ENCODE assay signal across 24 cellular contexts in the genomic region with DNA sequence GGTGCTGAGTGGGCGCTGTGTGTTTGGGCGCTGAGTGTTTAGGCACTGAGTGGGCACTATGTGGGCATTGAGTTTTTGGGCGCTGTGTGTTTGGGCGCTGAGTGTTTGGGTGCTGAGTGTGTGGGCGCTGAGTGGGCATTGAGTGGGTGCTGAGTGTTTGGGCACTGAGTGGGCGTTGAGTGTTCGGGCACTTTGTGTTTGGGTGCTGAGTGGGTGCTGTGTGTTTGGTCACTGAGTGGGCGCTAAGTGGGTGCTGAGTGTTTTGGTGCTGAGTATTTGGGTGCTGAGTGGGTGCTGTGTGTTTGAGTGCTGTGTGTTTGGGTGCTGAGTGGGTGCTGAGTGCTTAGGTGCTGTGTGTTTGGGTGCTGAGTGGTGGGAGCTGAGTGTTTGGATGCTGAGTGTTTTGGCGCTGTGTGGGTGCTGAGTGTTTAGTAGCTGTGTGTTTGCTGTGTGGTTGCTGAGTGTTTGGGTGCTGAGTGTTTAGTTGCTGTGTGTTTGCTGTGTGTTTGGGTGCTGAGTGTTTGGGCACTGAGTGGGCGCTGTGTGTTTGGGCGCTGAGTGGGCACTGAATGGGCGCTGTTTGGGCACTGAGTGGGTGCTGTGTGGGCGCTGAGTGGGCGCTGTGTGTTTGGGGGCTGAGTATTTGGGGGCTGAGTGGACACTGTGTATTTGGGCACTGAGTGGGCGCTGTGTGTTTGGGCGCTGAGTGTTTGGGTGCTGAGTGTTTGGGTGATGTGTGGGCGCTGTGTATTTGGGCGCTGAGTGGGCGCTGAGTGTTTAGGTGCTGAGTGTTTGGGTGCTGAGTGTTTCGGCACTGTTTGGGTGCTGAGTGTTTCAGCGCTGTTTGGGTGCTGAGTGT. TPM values are rescaled to one million over a fixed set of nuclear protein-coding genes. Genes with fewer than 3 reads are reported as not detected.
"Had no signal": no experiment of that assay in that cellular context is flagged by ENCODE, and none has a peak within 500 bp of the region (broad histone marks: within the 10 kb centered on the region; RNA-seq: fewer than 3 reads in every experiment).

No MANE protein-coding gene starts in this region.

- H3K9me3 ChIP-seq: mucosa of descending colon, thoracic aorta, upper lobe of left lung had no signal

- H3K4me1 Mint-ChIP-seq: activated B cell treated with CpG ODN at 0.5 μM for 24 hours; activated naive CD8-positive, alpha-beta T cell treated with anti-CD3 and anti-CD28 coated beads, Interleukin-2, amount 10 ng/mL, durations not matched to agents 7 days and 5 days; immature natural killer cell had no signal

- H3K4me3 Mint-ChIP-seq: activated B cell treated with CpG ODN at 0.5 μM for 24 hours; activated naive CD4-positive, alpha-beta T cell treated with anti-CD3 and anti-CD28 coated beads for 36 hours; activated naive CD8-positive, alpha-beta T cell treated with anti-CD3 and anti-CD28 coated beads, Interleukin-2, amount 10 ng/mL, durations not matched to agents 7 days and 5 days; activated T-cell treated with anti-CD3 and anti-CD28 coated beads, Interleukin-2, amount 50 U/mL, for 4 hours; brain; immature natural killer cell; nephron progenitor cell; T-helper 1 cell treated with Interleukin-12 subunit alpha and Interleukin-12 subunit beta and Interleukin-4 antibody, amounts not matched to agents 30 μg/mL and 1 μg/mL, for 36 hours had no signal

- H3K27me3 Mint-ChIP-seq: activated B cell treated with CpG ODN at 0.5 μM for 24 hours; activated naive CD8-positive, alpha-beta T cell treated with anti-CD3 and anti-CD28 coated beads, Interleukin-2, amount 10 ng/mL, durations not matched to agents 7 days and 5 days had no signal

- H3K36me3 Mint-ChIP-seq: activated naive CD8-positive, alpha-beta T cell treated with anti-CD3 and anti-CD28 coated beads, Interleukin-2, amount 10 ng/mL, durations not matched to agents 7 days and 5 days; immature natural killer cell had no signal

- ATAC-seq: activated T-cell treated with anti-CD3 and anti-CD28 coated beads, Interleukin-2, amount 50 U/mL, for 4 hours; mucosa of descending colon had no signal

- H3K27me3 ChIP-seq: upper lobe of left lung had no signal

- H3K4me3 ChIP-seq: mucosa of descending colon, thoracic aorta, upper lobe of left lung had no signal

- DNase-seq: activated B cell treated with CpG ODN at 0.5 μM for 24 hours; activated CD4-positive, alpha-beta T cell treated with anti-CD3 and anti-CD28 coated beads for 4 hours; activated CD4-positive, alpha-beta T cell treated with anti-CD3 and anti-CD28 coated beads, Interleukin-2, amount 50 U/mL, for 48 hours; activated CD8-positive, alpha-beta memory T cell treated with anti-CD3 and anti-CD28 coated beads, Interleukin-2, amount 50 U/mL, for 48 hours; activated naive CD4-positive, alpha-beta T cell treated with anti-CD3 and anti-CD28 coated beads for 36 hours; activated naive CD8-positive, alpha-beta T cell treated with anti-CD3 and anti-CD28 coated beads, Interleukin-2, amount 10 ng/mL, durations not matched to agents 7 days and 5 days; activated T-cell treated with anti-CD3 and anti-CD28 coated beads, Interleukin-2, amount 50 U/mL, for 4 hours; anterior cingulate cortex; caudate nucleus; dermis blood vessel endothelial cell; effector memory CD4-positive, alpha-beta T cell; immature natural killer cell; mesenchymal stem cell; nephron progenitor cell; stimulated activated CD4-positive, alpha-beta T cell treated with anti-CD3 and anti-CD28 coated beads, Interleukin-4, amount 100 ng/mL, for 1 hour; stimulated activated naive CD4-positive, alpha-beta T cell; T1000 had no signal

- H3K4me1 ChIP-seq: foreskin keratinocyte, upper lobe of left lung had no signal

- H3K9me3 Mint-ChIP-seq: activated B cell treated with CpG ODN at 0.5 μM for 24 hours; activated naive CD4-positive, alpha-beta T cell treated with anti-CD3 and anti-CD28 coated beads for 36 hours; activated naive CD8-positive, alpha-beta T cell treated with anti-CD3 and anti-CD28 coated beads, Interleukin-2, amount 10 ng/mL, durations not matched to agents 7 days and 5 days; activated T-cell treated with anti-CD3 and anti-CD28 coated beads, Interleukin-2, amount 50 U/mL, for 4 hours; brain; immature natural killer cell; nephron progenitor cell; T-helper 1 cell treated with Interleukin-12 subunit alpha and Interleukin-12 subunit beta and Interleukin-4 antibody, amounts not matched to agents 30 μg/mL and 1 μg/mL, for 36 hours had no signal

- H3K27ac ChIP-seq: foreskin keratinocyte, thoracic aorta, upper lobe of left lung had no signal

- H3K36me3 ChIP-seq: thoracic aorta had no signal

- H3K27ac Mint-ChIP-seq: activated B cell treated with CpG ODN at 0.5 μM for 24 hours; activated naive CD4-positive, alpha-beta T cell treated with anti-CD3 and anti-CD28 coated beads for 36 hours; activated naive CD8-positive, alpha-beta T cell treated with anti-CD3 and anti-CD28 coated beads, Interleukin-2, amount 10 ng/mL, durations not matched to agents 7 days and 5 days; brain; immature natural killer cell; nephron progenitor cell; T-helper 1 cell treated with Interleukin-12 subunit alpha and Interleukin-12 subunit beta and Interleukin-4 antibody, amounts not matched to agents 30 μg/mL and 1 μg/mL, for 36 hours had no signal

RNA-seq across cellular contexts. Expression of a gene that starts 47.2 kb away (rescaled TPM):
- total RNA-seq: activated B cell treated with CpG ODN at 0.5 μM for 24 hours, dermis blood vessel endothelial cell, foreskin keratinocyte, glomerular endothelial cell, thoracic aorta had no signal
- polyA plus RNA-seq: foreskin keratinocyte had no signal
